ENCODE assay signal across 1 cellular context in the genomic region with DNA sequence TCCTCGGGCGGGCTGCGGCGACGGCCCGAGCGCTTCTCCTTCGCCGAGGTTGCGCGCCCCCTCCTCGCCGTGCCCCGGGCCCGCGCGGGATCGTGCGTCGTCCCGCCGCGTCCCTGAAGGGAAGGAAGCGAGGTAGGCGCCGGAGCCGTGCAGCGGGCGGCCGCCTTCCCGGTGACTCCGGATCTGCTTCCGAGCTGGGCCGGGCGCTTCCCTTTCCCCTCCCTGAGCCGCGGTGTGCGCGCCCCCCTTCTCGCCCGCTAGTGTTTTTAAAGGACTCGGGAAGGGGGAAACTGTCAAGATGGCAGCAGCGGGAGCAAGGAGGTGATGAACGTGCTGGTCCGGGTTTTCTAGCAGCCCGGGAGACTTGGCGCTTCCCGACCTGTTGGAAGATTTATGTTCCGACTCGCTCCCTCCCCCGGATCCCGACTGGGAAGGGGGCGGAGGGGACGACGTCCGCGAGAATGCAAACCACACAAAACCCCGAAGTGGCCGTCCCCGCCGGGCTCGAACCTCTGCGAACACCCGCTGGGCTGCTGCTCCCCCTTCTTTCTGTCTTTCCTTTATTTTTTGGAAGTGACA.
TF ChIP-seq lines count a peak whose summit lies in the region.

No MANE protein-coding gene starts in this region.

TF ChIP-seq in WTC11, 78 proteins besides CTCF, POLR2A, EP300 and RAD21 (continued from another document):
- TF ChIP-seq NR3C1 (CRISPR knock-in tag; conservative IDR thresholded peaks at IDR 0.05; ENCODE audit: low read depth): no peak
- TF ChIP-seq, protein P1, sequence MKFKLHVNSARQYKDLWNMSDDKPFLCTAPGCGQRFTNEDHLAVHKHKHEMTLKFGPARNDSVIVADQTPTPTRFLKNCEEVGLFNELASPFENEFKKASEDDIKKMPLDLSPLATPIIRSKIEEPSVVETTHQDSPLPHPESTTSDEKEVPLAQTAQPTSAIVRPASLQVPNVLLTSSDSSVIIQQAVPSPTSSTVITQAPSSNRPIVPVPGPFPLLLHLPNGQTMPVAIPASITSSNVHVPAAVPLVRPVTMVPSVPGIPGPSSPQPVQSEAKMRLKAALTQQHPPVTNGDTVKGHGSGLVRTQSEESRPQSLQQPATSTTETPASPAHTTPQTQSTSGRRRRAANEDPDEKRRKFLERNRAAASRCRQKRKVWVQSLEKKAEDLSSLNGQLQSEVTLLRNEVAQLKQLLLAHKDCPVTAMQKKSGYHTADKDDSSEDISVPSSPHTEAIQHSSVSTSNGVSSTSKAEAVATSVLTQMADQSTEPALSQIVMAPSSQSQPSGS (CRISPR knock-in tag; IDR thresholded peaks at IDR 0.05; ENCODE audit: borderline replicate concordance, low read depth): no peak
- TF ChIP-seq TP53 (CRISPR knock-in tag; IDR thresholded peaks at IDR 0.05): no peak
- TF ChIP-seq FOXK1 (CRISPR knock-in tag; IDR thresholded peaks at IDR 0.05): no peak
- TF ChIP-seq KAT7 (CRISPR knock-in tag; IDR thresholded peaks at IDR 0.05; ENCODE audit: borderline replicate concordance): peak; percentile 85; the same call in 1 of the 2 replicates
- TF ChIP-seq, protein P2, sequence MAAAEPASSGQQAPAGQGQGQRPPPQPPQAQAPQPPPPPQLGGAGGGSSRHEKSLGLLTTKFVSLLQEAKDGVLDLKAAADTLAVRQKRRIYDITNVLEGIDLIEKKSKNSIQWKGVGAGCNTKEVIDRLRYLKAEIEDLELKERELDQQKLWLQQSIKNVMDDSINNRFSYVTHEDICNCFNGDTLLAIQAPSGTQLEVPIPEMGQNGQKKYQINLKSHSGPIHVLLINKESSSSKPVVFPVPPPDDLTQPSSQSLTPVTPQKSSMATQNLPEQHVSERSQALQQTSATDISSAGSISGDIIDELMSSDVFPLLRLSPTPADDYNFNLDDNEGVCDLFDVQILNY (CRISPR knock-in tag; IDR thresholded peaks at IDR 0.05): peak; percentile 44; the same call in 1 of the 2 replicates
- TF ChIP-seq, protein P3, sequence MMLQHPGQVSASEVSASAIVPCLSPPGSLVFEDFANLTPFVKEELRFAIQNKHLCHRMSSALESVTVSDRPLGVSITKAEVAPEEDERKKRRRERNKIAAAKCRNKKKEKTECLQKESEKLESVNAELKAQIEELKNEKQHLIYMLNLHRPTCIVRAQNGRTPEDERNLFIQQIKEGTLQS (CRISPR knock-in tag; conservative IDR thresholded peaks at IDR 0.05): no peak
- TF ChIP-seq, protein P4, sequence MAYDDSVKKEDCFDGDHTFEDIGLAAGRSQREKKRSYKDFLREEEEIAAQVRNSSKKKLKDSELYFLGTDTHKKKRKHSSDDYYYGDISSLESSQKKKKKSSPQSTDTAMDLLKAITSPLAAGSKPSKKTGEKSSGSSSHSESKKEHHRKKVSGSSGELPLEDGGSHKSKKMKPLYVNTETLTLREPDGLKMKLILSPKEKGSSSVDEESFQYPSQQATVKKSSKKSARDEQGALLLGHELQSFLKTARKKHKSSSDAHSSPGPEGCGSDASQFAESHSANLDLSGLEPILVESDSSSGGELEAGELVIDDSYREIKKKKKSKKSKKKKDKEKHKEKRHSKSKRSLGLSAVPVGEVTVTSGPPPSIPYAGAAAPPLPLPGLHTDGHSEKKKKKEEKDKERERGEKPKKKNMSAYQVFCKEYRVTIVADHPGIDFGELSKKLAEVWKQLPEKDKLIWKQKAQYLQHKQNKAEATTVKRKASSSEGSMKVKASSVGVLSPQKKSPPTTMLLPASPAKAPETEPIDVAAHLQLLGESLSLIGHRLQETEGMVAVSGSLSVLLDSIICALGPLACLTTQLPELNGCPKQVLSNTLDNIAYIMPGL (CRISPR knock-in tag; IDR thresholded peaks at IDR 0.05): peak; percentile 64; the same call in 1 of the 2 replicates
- no peak for TF ChIP-seq TEAD4 (CRISPR knock-in tag; IDR thresholded peaks at IDR 0.05)
- TF ChIP-seq FOXJ3 (CRISPR knock-in tag; IDR thresholded peaks at IDR 0.05; ENCODE audit: borderline replicate concordance): no peak
- no peak for TF ChIP-seq SOX15 (CRISPR knock-in tag; IDR thresholded peaks at IDR 0.05)
- no peak for TF ChIP-seq E2F1 (CRISPR knock-in tag; IDR thresholded peaks at IDR 0.05)
- no peak for TF ChIP-seq SMAD3 (CRISPR knock-in tag; IDR thresholded peaks at IDR 0.05; ENCODE audit: borderline replicate concordance)
- no peak for TF ChIP-seq AFF4 (CRISPR knock-in tag; IDR thresholded peaks at IDR 0.05; ENCODE audit: borderline replicate concordance)
- TF ChIP-seq NR2C2 (CRISPR knock-in tag; IDR thresholded peaks at IDR 0.05): no peak
- no peak for TF ChIP-seq IRF2 (CRISPR knock-in tag; IDR thresholded peaks at IDR 0.05; ENCODE audit: borderline replicate concordance, low read depth)
- TF ChIP-seq ZNF263 (CRISPR knock-in tag; IDR thresholded peaks at IDR 0.05; ENCODE audit: low read depth): no peak
- no peak for TF ChIP-seq GTF2I (CRISPR knock-in tag; conservative IDR thresholded peaks at IDR 0.05)
- TF ChIP-seq CREM (CRISPR knock-in tag; IDR thresholded peaks at IDR 0.05): no peak
- TF ChIP-seq JUN (CRISPR knock-in tag; IDR thresholded peaks at IDR 0.05): no peak
- TF ChIP-seq, protein P5, sequence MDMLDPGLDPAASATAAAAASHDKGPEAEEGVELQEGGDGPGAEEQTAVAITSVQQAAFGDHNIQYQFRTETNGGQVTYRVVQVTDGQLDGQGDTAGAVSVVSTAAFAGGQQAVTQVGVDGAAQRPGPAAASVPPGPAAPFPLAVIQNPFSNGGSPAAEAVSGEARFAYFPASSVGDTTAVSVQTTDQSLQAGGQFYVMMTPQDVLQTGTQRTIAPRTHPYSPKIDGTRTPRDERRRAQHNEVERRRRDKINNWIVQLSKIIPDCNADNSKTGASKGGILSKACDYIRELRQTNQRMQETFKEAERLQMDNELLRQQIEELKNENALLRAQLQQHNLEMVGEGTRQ (CRISPR knock-in tag; IDR thresholded peaks at IDR 0.05): no peak
- peak; percentile 34; the same call in 1 of the 2 replicates for TF ChIP-seq ESRRA (CRISPR knock-in tag; IDR thresholded peaks at IDR 0.05; ENCODE audit: borderline replicate concordance)
- TF ChIP-seq, protein P6, sequence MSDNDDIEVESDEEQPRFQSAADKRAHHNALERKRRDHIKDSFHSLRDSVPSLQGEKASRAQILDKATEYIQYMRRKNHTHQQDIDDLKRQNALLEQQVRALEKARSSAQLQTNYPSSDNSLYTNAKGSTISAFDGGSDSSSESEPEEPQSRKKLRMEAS (CRISPR knock-in tag; IDR thresholded peaks at IDR 0.05): peak; percentile 59
- no peak for TF ChIP-seq ZNF232 (CRISPR knock-in tag; IDR thresholded peaks at IDR 0.05)
- TF ChIP-seq, protein P7, sequence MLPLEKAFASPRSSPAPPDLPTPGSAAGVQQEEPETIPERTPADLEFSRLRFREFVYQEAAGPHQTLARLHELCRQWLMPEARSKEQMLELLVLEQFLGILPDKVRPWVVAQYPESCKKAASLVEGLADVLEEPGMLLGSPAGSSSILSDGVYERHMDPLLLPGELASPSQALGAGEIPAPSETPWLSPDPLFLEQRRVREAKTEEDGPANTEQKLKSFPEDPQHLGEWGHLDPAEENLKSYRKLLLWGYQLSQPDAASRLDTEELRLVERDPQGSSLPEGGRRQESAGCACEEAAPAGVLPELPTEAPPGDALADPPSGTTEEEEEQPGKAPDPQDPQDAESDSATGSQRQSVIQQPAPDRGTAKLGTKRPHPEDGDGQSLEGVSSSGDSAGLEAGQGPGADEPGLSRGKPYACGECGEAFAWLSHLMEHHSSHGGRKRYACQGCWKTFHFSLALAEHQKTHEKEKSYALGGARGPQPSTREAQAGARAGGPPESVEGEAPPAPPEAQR (CRISPR knock-in tag; IDR thresholded peaks at IDR 0.05): no peak
- TF ChIP-seq, protein P8, sequence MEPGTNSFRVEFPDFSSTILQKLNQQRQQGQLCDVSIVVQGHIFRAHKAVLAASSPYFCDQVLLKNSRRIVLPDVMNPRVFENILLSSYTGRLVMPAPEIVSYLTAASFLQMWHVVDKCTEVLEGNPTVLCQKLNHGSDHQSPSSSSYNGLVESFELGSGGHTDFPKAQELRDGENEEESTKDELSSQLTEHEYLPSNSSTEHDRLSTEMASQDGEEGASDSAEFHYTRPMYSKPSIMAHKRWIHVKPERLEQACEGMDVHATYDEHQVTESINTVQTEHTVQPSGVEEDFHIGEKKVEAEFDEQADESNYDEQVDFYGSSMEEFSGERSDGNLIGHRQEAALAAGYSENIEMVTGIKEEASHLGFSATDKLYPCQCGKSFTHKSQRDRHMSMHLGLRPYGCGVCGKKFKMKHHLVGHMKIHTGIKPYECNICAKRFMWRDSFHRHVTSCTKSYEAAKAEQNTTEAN (CRISPR knock-in tag; IDR thresholded peaks at IDR 0.05): no peak; the same call in 1 of the 2 replicates
